Comparison of ENCODE assay signal across 8 cellular contexts in genomic region chr19:14530005-14530348, GRCh38. TPM values are rescaled to one million over a fixed set of nuclear protein-coding genes. Genes with fewer than 3 reads are reported as not detected.
DNase-seq lines count a peak whose midpoint lies in the region; ATAC-seq, FAIRE-seq and TF ChIP-seq lines count a peak whose summit lies in the region.

No MANE protein-coding gene starts in this region.

- no peak overlapping the region for H2AFZ ChIP-seq in HCT116 (ENCODE audit: low read depth, low read length, poor library complexity, severe bottlenecking)

- peak overlapping the region; percentile 80 for H3K9ac ChIP-seq in HCT116 (ENCODE audit: low read length)

- ATAC-seq in HCT116: peak; percentile 8
- no peak for ATAC-seq in stimulated activated effector memory CD8-positive, alpha-beta T cell treated with anti-CD3 and anti-CD28 coated beads, Interleukin-12 subunit alpha, Interleukin-12 subunit beta, amount 100 ng/mL, for 72 hours

- intact Hi-C loops in HCT116 (cut with micrococcal nuclease): no loop called here

- H3K4me1 ChIP-seq in HCT116 (ENCODE audit: control insufficient read depth in 1 of 2, insufficient read depth in 2 of 2, low read length in 2 of 2): peaks cover 11 to 49% of the 10 kb centered on the region in 2 experiments

- no peak for DNase-seq in AG04449 (ENCODE audit: low read depth, low spot score)
- no peak for DNase-seq in HCT116 (ENCODE audit: low read depth, low spot score)
- no peak for DNase-seq in stimulated activated effector memory CD8-positive, alpha-beta T cell treated with anti-CD3 and anti-CD28 coated beads, Interleukin-12 subunit alpha, Interleukin-12 subunit beta, amount 100 ng/mL, for 72 hours (ENCODE audit: low spot score in 2 of 2)
- no peak for DNase-seq in occipital lobe (lab: John Stamatoyannopoulos, UW)
- DNase-seq in GM19239 (ENCODE audit: insufficient read length, low spot score): no peak
- no peak for DNase-seq in NCI-H2081 treated with DMSO at 0.1 percent for 48 hours (lab: John Stamatoyannopoulos, UW)

- no TSS peak for BruUV-seq in HCT116 (replicated peaks; lab: Mats Ljungman, UMichigan)

- CTCF ChIA-PET in AG04449 (lab: Yijun Ruan, JAX): interaction anchor here (4.8 kb wide), 1 partner anchor 26 kb away, joined by 22 read pairs; no protein-coding TSS in a partner anchor
- CTCF ChIA-PET in HCT116 (lab: Charles Lee): no interaction called here

- no peak for TF ChIP-seq RAD21 in HCT116 (IDR thresholded peaks at IDR 0.05; ENCODE audit: low read depth)

- H3K4me3 Mint-ChIP-seq in activated naive CD8-positive, alpha-beta T cell: peak overlapping the region; percentile 95
- H3K4me3 Mint-ChIP-seq in stimulated activated effector memory CD8-positive, alpha-beta T cell treated with anti-CD3 and anti-CD28 coated beads, Interleukin-12 subunit alpha, Interleukin-12 subunit beta, amount 100 ng/mL, for 72 hours: peak overlapping the region; percentile 93

- peak overlapping the region; percentile 72 for H3K27ac ChIP-seq in HCT116 (ENCODE audit: low read depth, low read length)

- TF ChIP-seq CTCF in AG04449 (IDR thresholded peaks at IDR 0.05; ENCODE audit: insufficient read depth, low read length, missing control alignments) (no peak), HCT116 (IDR thresholded peaks at IDR 0.05 in 2 of 3, conservative IDR thresholded peaks at IDR 0.05 in 1 of 3; ENCODE audit: borderline replicate concordance in 1 of 3, insufficient read depth in 1 of 3, low read depth in 2 of 3, low read length in 2 of 3) (no peak)

- no peak for FAIRE-seq in GM19239 (lab: Jason Lieb, UNC)

- no peaks in the 10 kb centered on the region for H3K9me2 ChIP-seq in HCT116 (ENCODE audit: insufficient read depth)

- no peaks in the 10 kb centered on the region for H3K9me3 Mint-ChIP-seq in activated naive CD8-positive, alpha-beta T cell (ENCODE audit: low read depth)
- H3K9me3 Mint-ChIP-seq in stimulated activated effector memory CD8-positive, alpha-beta T cell treated with anti-CD3 and anti-CD28 coated beads, Interleukin-12 subunit alpha, Interleukin-12 subunit beta, amount 100 ng/mL, for 72 hours: no peaks in the 10 kb centered on the region

- no peaks in the 10 kb centered on the region for H3K27me3 ChIP-seq in HCT116 (ENCODE audit: insufficient read depth, low read length)

- peaks cover 40% of the 10 kb centered on the region for H3K4me1 Mint-ChIP-seq in activated naive CD8-positive, alpha-beta T cell (ENCODE audit: low read depth)
- peaks cover 7% of the 10 kb centered on the region for H3K4me1 Mint-ChIP-seq in stimulated activated effector memory CD8-positive, alpha-beta T cell treated with anti-CD3 and anti-CD28 coated beads, Interleukin-12 subunit alpha, Interleukin-12 subunit beta, amount 100 ng/mL, for 72 hours

- TF ChIP-seq POLR2A in HCT116 (IDR thresholded peaks at IDR 0.05; ENCODE audit: borderline replicate concordance, extremely low read depth, insufficient read depth, insufficient read length): no peak

- H3K4me2 ChIP-seq in HCT116 (ENCODE audit: low read length): peak overlapping the region; percentile 80

- POLR2A ChIA-PET in AG04449 (lab: Yijun Ruan, JAX): no interaction called here
- POLR2A ChIA-PET in HCT116 (lab: Charles Lee): interaction anchor here (2.2 kb wide), 1 partner anchor 10 kb away, joined by 9 read pairs; the partner anchor contains the start of gene DNAJB1

- 0 out of 4 replicates have a peak, but pooled peaks cover 0 to 2% of the 10 kb centered on the region in 2 experiments for H3K36me3 ChIP-seq in HCT116 (ENCODE audit: control insufficient read depth in 1 of 2, insufficient read depth in 2 of 2, low read length in 2 of 2)

- RAD21 ChIA-PET in HCT116 (lab: Charles Lee; ENCODE audit: low non-redundant PET in 1 of 2, low total read pairs in 2 of 2, uncharacterized antibody in 2 of 2, unreplicated experiment in 2 of 2): no interaction called here

- peaks cover 53% of the 10 kb centered on the region for H3K79me2 ChIP-seq in HCT116 (ENCODE audit: insufficient read depth, low read length)

- peak overlapping the region; percentile 98 for H3K4me3 ChIP-seq in AG04449 (ENCODE audit: low read depth, low read length)
- peak overlapping the region; percentile 84 to 99 for H3K4me3 ChIP-seq in HCT116 (replicated peaks in 1 of 2; ENCODE audit: low read depth in 1 of 2, low read length in 2 of 2)
- peak overlapping the region; percentile 99 for H3K4me3 ChIP-seq in iPS-11a (ENCODE audit: low read depth, low read length)

- H4K20me1 ChIP-seq in HCT116 (ENCODE audit: insufficient read depth): 0 out of 2 replicates have a peak, but pooled peaks cover 5% of the 10 kb centered on the region

- H3K36me3 Mint-ChIP-seq in activated naive CD8-positive, alpha-beta T cell: no peaks in the 10 kb centered on the region
- peaks cover 32% of the 10 kb centered on the region for H3K36me3 Mint-ChIP-seq in stimulated activated effector memory CD8-positive, alpha-beta T cell treated with anti-CD3 and anti-CD28 coated beads, Interleukin-12 subunit alpha, Interleukin-12 subunit beta, amount 100 ng/mL, for 72 hours

- H3K27ac Mint-ChIP-seq in activated naive CD8-positive, alpha-beta T cell: peak overlapping the region; percentile 96
- H3K27ac Mint-ChIP-seq in stimulated activated effector memory CD8-positive, alpha-beta T cell treated with anti-CD3 and anti-CD28 coated beads, Interleukin-12 subunit alpha, Interleukin-12 subunit beta, amount 100 ng/mL, for 72 hours: peak overlapping the region; percentile 94

- no peaks in the 10 kb centered on the region for H3K27me3 Mint-ChIP-seq in activated naive CD8-positive, alpha-beta T cell

- no peaks in the 10 kb centered on the region for H3K9me3 ChIP-seq in HCT116 (ENCODE audit: control insufficient read depth in 1 of 2, insufficient read depth in 1 of 2, low read depth in 1 of 2, low read length in 2 of 2)

TF ChIP-seq in HCT116, 20 proteins besides CTCF, POLR2A, EP300 and RAD21:
- no peak for TF ChIP-seq SIN3A (IDR thresholded peaks at IDR 0.05; ENCODE audit: low read depth)
- no peak for TF ChIP-seq MAX (IDR thresholded peaks at IDR 0.05)
- no peak for TF ChIP-seq EZH2 (IDR thresholded peaks at IDR 0.05)
- TF ChIP-seq ELF1 (IDR thresholded peaks at IDR 0.05; ENCODE audit: borderline replicate concordance, low read depth): no peak
- TF ChIP-seq JUND (IDR thresholded peaks at IDR 0.05): no peak
- TF ChIP-seq ZNF274 (IDR thresholded peaks at IDR 0.05; ENCODE audit: low read depth, low read length): no peak
TF ChIP-seq in HCT116: peak in this region for 0.

RNA-seq across cellular contexts. Expression of gene TECR, which starts 0.6 kb away (rescaled TPM):
- total RNA-seq in HCT116 (2021; ENCODE audit: unreplicated experiment) (232 TPM), occipital lobe (12.8 TPM)
- 305 and 352 TPM in 2 replicates for polyA plus RNA-seq in HCT116 (2012)

RNA-seq across cellular contexts. Expression of gene DNAJB1, which starts 11.8 kb away (rescaled TPM):
- total RNA-seq in HCT116 (2021; ENCODE audit: unreplicated experiment) (175 TPM), occipital lobe (33.5 TPM)
- 129 and 139 TPM in 2 replicates for polyA plus RNA-seq in HCT116 (2012)

RNA-seq across cellular contexts. Expression of gene GIPC1, which starts 34.0 kb away (rescaled TPM):
- 103 TPM for total RNA-seq in HCT116 (2021; ENCODE audit: unreplicated experiment)
- 112 and 135 TPM in 2 replicates for polyA plus RNA-seq in HCT116 (2012)
- total RNA-seq in occipital lobe: 28.4 TPM

RNA-seq across cellular contexts. Expression of gene NDUFB7, which starts 41.9 kb away (rescaled TPM):
- total RNA-seq in HCT116 (2021; ENCODE audit: unreplicated experiment) (167 TPM), occipital lobe (102 TPM)
- polyA plus RNA-seq in HCT116 (2012): 214 and 236 TPM in 2 replicates

RNA-seq across cellular contexts. Expression of gene CLEC17A, which starts 52.9 kb away (rescaled TPM):
- total RNA-seq in HCT116 (2021; ENCODE audit: unreplicated experiment) (not detected), occipital lobe (0.31 TPM)
- 0.04 and 0.08 TPM in 2 replicates for polyA plus RNA-seq in HCT116 (2012)

Comparison
In these comparisons a context has a peak if more than half of its experiments do, and no peak if none do; other contexts are left out.
1. RNA of gene TECR, which starts 0.6 kb away (total RNA-seq): 232 TPM in HCT116 (single experiment); 12.8 TPM in occipital lobe (single experiment); every median in the first group is over 10 times any median in the second.
2. Peak in every context shown above with its lines, with median percentiles within 50 percentile points of each other: H3K4me3 ChIP-seq.